11 cellular contexts compared by ENCODE assay signal in the genomic region with DNA sequence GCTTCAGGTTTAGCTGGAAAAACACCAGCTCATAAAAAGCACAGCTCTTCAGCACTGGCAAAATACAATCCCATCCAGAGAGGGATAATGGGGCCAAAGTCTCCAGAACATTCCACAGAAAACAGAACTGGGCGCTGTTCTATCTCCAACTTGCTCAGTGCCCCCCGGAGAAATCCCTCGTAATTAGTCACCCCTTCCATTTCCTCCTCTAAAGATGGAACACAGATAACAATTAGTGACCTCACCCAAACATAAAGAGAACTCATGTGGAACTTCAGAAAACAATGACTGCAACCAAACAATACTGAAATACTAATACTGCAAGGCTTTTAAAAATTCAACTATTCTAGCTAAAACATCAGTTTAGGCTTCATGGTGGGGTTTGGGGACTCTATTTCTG. TPM values are rescaled to one million over a fixed set of nuclear protein-coding genes. Genes with fewer than 3 reads are reported as not detected.
DNase-seq lines count a peak whose midpoint lies in the region; ATAC-seq and TF ChIP-seq lines count a peak whose summit lies in the region.
"Had no signal": no experiment of that assay in that cellular context is flagged by ENCODE, and none has a peak within 500 bp of the region (broad histone marks: within the 10 kb centered on the region; RNA-seq: fewer than 3 reads in every experiment).

No MANE protein-coding gene starts in this region.

- H3K36me3 Mint-ChIP-seq in HFFc6 (ENCODE audit: low read depth) (peaks cover 18% of the 10 kb centered on the region), chondrocyte (ENCODE audit: low read depth) (no peaks in the 10 kb centered on the region)
- H3K36me3 Mint-ChIP-seq: activated naive CD4-positive, alpha-beta T cell treated with anti-CD3 and anti-CD28 coated beads, Interleukin-2, amount 50 U/mL, for 24 hours had no signal

- H3K4me1 Mint-ChIP-seq in HFFc6 (ENCODE audit: low read depth): peaks cover 49% of the 10 kb centered on the region
- peaks cover 13% of the 10 kb centered on the region for H3K4me1 Mint-ChIP-seq in chondrocyte (ENCODE audit: low read depth)
- H3K4me1 Mint-ChIP-seq: activated naive CD4-positive, alpha-beta T cell treated with anti-CD3 and anti-CD28 coated beads, Interleukin-2, amount 50 U/mL, for 24 hours had no signal

- no peaks in the 10 kb centered on the region for H3K27me3 ChIP-seq in A673 (replicated peaks; ENCODE audit: insufficient read depth, low read depth, low read length, poor library complexity)
- H3K27me3 ChIP-seq in kidney epithelial cell (ENCODE audit: control insufficient read depth, insufficient read depth, low read length): no peaks in the 10 kb centered on the region

- DNase-seq in A673 (ENCODE audit: low spot score) (peak; percentile 31), HFFc6 (peak; percentile 85), astrocyte of the spinal cord (ENCODE audit: low read depth, low spot score) (peak; percentile 41), kidney epithelial cell (ENCODE audit: low read depth) (peak; percentile 58), chondrocyte (ENCODE audit: low spot score) (no peak), Kasumi-1 (lab: John Stamatoyannopoulos, UW) (no peak), OCI-M1 (lab: John Stamatoyannopoulos, UW) (no peak)
- DNase-seq: activated CD4-positive, alpha-beta T cell treated with anti-CD3 and anti-CD28 coated beads for 1 hour; NCI-H1092 had no signal

- TF ChIP-seq CTCF in A673 (conservative IDR thresholded peaks at IDR 0.05; ENCODE audit: low read depth, low read length) (no peak), HFFc6 (IDR thresholded peaks at IDR 0.05) (no peak), astrocyte of the spinal cord (IDR thresholded peaks at IDR 0.05; ENCODE audit: low read depth, low read length) (no peak), kidney epithelial cell (IDR thresholded peaks at IDR 0.05; ENCODE audit: insufficient read depth, low read length, poor library complexity, severe bottlenecking) (no peak), chondrocyte (IDR thresholded peaks at IDR 0.05) (no peak)

- H3K9me3 Mint-ChIP-seq in HFFc6: no peaks in the 10 kb centered on the region
- H3K9me3 Mint-ChIP-seq in chondrocyte (ENCODE audit: low read depth): no peaks in the 10 kb centered on the region
- H3K9me3 Mint-ChIP-seq: activated naive CD4-positive, alpha-beta T cell treated with anti-CD3 and anti-CD28 coated beads, Interleukin-2, amount 50 U/mL, for 24 hours had no signal

- no peak overlapping the region for H3K27ac ChIP-seq in A673 (ENCODE audit: low read depth, low read length, poor library complexity, severe bottlenecking)

- H3K9me3 ChIP-seq in A673 (ENCODE audit: low read depth, low read length, poor library complexity, severe bottlenecking): no peaks in the 10 kb centered on the region

- H3K27me3 Mint-ChIP-seq in HFFc6 (ENCODE audit: insufficient read depth) (no peaks in the 10 kb centered on the region; the same call in none of the 2 replicates), chondrocyte (ENCODE audit: low read depth) (no peaks in the 10 kb centered on the region)
- H3K27me3 Mint-ChIP-seq: activated naive CD4-positive, alpha-beta T cell treated with anti-CD3 and anti-CD28 coated beads, Interleukin-2, amount 50 U/mL, for 24 hours had no signal

- H3K4me3 ChIP-seq in A673 (ENCODE audit: low read depth, low read length, poor library complexity, severe bottlenecking): no peak overlapping the region
- no peak overlapping the region for H3K4me3 ChIP-seq in astrocyte of the spinal cord (ENCODE audit: low read depth, low read length)
- no peak overlapping the region for H3K4me3 ChIP-seq in kidney epithelial cell (ENCODE audit: low read depth, low read length)

- in situ Hi-C loops in astrocyte of the spinal cord (cut with HindIII; ENCODE audit: low sequenced_read_pairs): no loop called here

- CTCF ChIA-PET in A673 (lab: Charles Lee): no interaction called here

- POLR2A ChIA-PET in A673 (lab: Charles Lee; ENCODE audit: low non-redundant PET): no interaction called here

- H3K27ac Mint-ChIP-seq in HFFc6 (peak overlapping the region; percentile 90), chondrocyte (ENCODE audit: unreplicated experiment) (no peak overlapping the region)
- H3K27ac Mint-ChIP-seq: activated naive CD4-positive, alpha-beta T cell treated with anti-CD3 and anti-CD28 coated beads, Interleukin-2, amount 50 U/mL, for 24 hours had no signal

- no TSS peak for BruUV-seq in A673 (replicated peaks; lab: Mats Ljungman, UMichigan)

- peak overlapping the region; percentile 68 for H3K4me3 Mint-ChIP-seq in HFFc6
- H3K4me3 Mint-ChIP-seq in chondrocyte (ENCODE audit: unreplicated experiment): no peak overlapping the region
- H3K4me3 Mint-ChIP-seq: activated naive CD4-positive, alpha-beta T cell treated with anti-CD3 and anti-CD28 coated beads, Interleukin-2, amount 50 U/mL, for 24 hours had no signal

- peaks cover 10% of the 10 kb centered on the region for H3K4me1 ChIP-seq in A673 (ENCODE audit: insufficient read depth, low read length, poor library complexity, severe bottlenecking)

- intact Hi-C loops in A673 (cut with micrococcal nuclease; ENCODE audit: unreplicated experiment): no loop called here

- ATAC-seq in HG03342 (IDR thresholded peaks at IDR 0.05; ENCODE audit: unreplicated experiment): no peak

- H3K36me3 ChIP-seq in A673 (ENCODE audit: insufficient read depth, low read length, poor library complexity, severe bottlenecking) (no peaks in the 10 kb centered on the region), kidney epithelial cell (ENCODE audit: control insufficient read depth, insufficient read depth, low read length) (no peaks in the 10 kb centered on the region)

RNA-seq across cellular contexts. Expression of gene KIAA1549, which starts 46.3 kb away (rescaled TPM):
- total RNA-seq in A673 (2021): 2.5 and 4.2 TPM in 2 replicates
- 10 to 100 TPM in 2 of 6 experiments, 1 to 10 TPM in 4; 7.0 to 13.3 (median 7.9) TPM for total RNA-seq in HFFc6 (2021; fragmentation: NEBNext Ultra II Directional; extraction: Animal tissue kit (Norgen Biotek cat#: 25700))
- total RNA-seq in kidney epithelial cell: 5.8 and 7.6 TPM in 2 replicates
- 4.7 to 9.2 TPM (median 8.5 TPM) in 3 replicates for total RNA-seq in chondrocyte

Comparison
In these comparisons a context has a peak if more than half of its experiments do, and no peak if none do; other contexts are left out.
1. DNase-seq: peak in A673 (single experiment), HFFc6 (single experiment), astrocyte of the spinal cord (single experiment) and kidney epithelial cell (single experiment); none in chondrocyte (single experiment), Kasumi-1 (0 of 2) and OCI-M1 (single experiment).